8 cellular contexts compared by ENCODE assay signal in the genomic region with DNA sequence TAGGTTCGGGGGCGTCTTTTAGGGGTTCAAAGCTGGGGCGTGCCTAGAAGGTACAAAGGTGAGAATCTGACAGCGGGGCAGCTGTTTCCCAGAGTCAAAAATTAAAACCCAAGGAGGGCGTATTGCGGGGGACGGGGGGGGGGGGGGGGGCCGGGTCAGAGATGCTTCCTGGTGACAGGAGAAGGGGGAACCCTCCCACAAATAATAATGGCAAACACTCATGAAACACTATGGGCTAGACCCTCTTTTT. TPM values are rescaled to one million over a fixed set of nuclear protein-coding genes. Genes with fewer than 3 reads are reported as not detected.
DNase-seq lines count a peak whose midpoint lies in the region; ATAC-seq and TF ChIP-seq lines count a peak whose summit lies in the region.

No MANE protein-coding gene starts in this region.

- ATAC-seq in effector memory CD8-positive, alpha-beta T cell (replicated peaks) = no peak
- no peak for ATAC-seq in HG02840 (IDR thresholded peaks at IDR 0.05; ENCODE audit: low FRiP score, unreplicated experiment)

- TF ChIP-seq POLR2A in NB4 (IDR thresholded peaks at IDR 0.05; ENCODE audit: extremely low read depth, insufficient read length) = no peak

- no peaks in the 10 kb centered on the region for H3K36me3 ChIP-seq in BLaER1
- H3K36me3 ChIP-seq in neural cell (ENCODE audit: insufficient read depth, low read length) = no peaks in the 10 kb centered on the region

- H3K27ac Mint-ChIP-seq in effector memory CD8-positive, alpha-beta T cell = peak overlapping the region; percentile 94 to 98

- H3K4me3 ChIP-seq in BLaER1 (peak overlapping the region; percentile 89), NB4 (ENCODE audit: low read depth, low read length) (peak overlapping the region; percentile 64), neural cell (ENCODE audit: low read length) (peak overlapping the region; percentile 86)

- H3K9ac ChIP-seq in BLaER1 (peak overlapping the region; percentile 85), neural cell (ENCODE audit: low read length) (peak overlapping the region; percentile 85)

- peaks cover 24% of the 10 kb centered on the region for H3K79me2 ChIP-seq in neural cell (replicated peaks; ENCODE audit: insufficient read depth, low read length)

- peak overlapping the region; percentile 87 to 93 for H3K4me3 Mint-ChIP-seq in effector memory CD8-positive, alpha-beta T cell

- H2AFZ ChIP-seq in neural cell (ENCODE audit: low read depth, low read length) = peak overlapping the region; percentile 95

- peaks cover 20% of the 10 kb centered on the region for H3K36me3 Mint-ChIP-seq in effector memory CD8-positive, alpha-beta T cell (ENCODE audit: insufficient read depth)

- H3K4me1 ChIP-seq in BLaER1 = peaks cover 67% of the 10 kb centered on the region

- no peak for TF ChIP-seq RAD21 in neural cell (conservative IDR thresholded peaks at IDR 0.05)

- H3K27me3 Mint-ChIP-seq in effector memory CD8-positive, alpha-beta T cell = no peaks in the 10 kb centered on the region

- H4K20me1 ChIP-seq in BLaER1 = peaks cover 41% of the 10 kb centered on the region
- no peaks in the 10 kb centered on the region for H4K20me1 ChIP-seq in neural cell (ENCODE audit: insufficient read depth)

- peaks cover 39 to 48% of the 10 kb centered on the region in 2 donors for H3K4me1 Mint-ChIP-seq in effector memory CD8-positive, alpha-beta T cell (ENCODE audit: low read depth in 2 of 2)

- H3K27me3 ChIP-seq in BLaER1 (no peaks in the 10 kb centered on the region), neural cell (ENCODE audit: insufficient read depth, low read depth, low read length) (no peaks in the 10 kb centered on the region)

- no peak for DNase-seq in NB4 (ENCODE audit: low read depth)
- DNase-seq in effector memory CD8-positive, alpha-beta T cell = no peak
- DNase-seq in NCI-H82 treated with DMSO at 0.1 percent for 48 hours (lab: John Stamatoyannopoulos, UW; ENCODE audit: unreplicated experiment) = no peak
- no peak for DNase-seq in SKM-1 (lab: John Stamatoyannopoulos, UW; ENCODE audit: unreplicated experiment)
- no peak for DNase-seq in iPS-NIHi7 (ENCODE audit: extremely low spot score)

- no peaks in the 10 kb centered on the region for H3K9me3 Mint-ChIP-seq in effector memory CD8-positive, alpha-beta T cell

- TF ChIP-seq EP300 in neural cell (conservative IDR thresholded peaks at IDR 0.05; ENCODE audit: poor library complexity, severe bottlenecking) = no peak

- TF ChIP-seq CTCF in NB4 (IDR thresholded peaks at IDR 0.05; ENCODE audit: low read depth, low read length) (no peak), neural cell (IDR thresholded peaks at IDR 0.05; ENCODE audit: poor library complexity, severe bottlenecking) (no peak)

- H3K9me3 ChIP-seq in BLaER1 (no peaks in the 10 kb centered on the region), neural cell (ENCODE audit: low read length) (no peaks in the 10 kb centered on the region)

- H3K4me2 ChIP-seq in BLaER1 (peak overlapping the region; percentile 99), neural cell (ENCODE audit: low read length) (peak overlapping the region; percentile 73)

- H3F3A ChIP-seq in neural cell (ENCODE audit: insufficient read depth, low read length, poor library complexity, severe bottlenecking) = no peaks in the 10 kb centered on the region

- H3K27ac ChIP-seq in BLaER1 (peak overlapping the region; percentile 89; the same call in 1 of the 2 replicates), neural cell (ENCODE audit: low read length) (no peak overlapping the region)

- H3K9me2 ChIP-seq in neural cell (ENCODE audit: insufficient read depth, low read length) = no peaks in the 10 kb centered on the region

TF ChIP-seq in neural cell, 6 proteins besides CTCF, POLR2A, EP300 and RAD21:
- no peak for TF ChIP-seq POLR2AphosphoS5 (IDR thresholded peaks at IDR 0.05)
- no peak for TF ChIP-seq MXI1 (conservative IDR thresholded peaks at IDR 0.05; ENCODE audit: poor library complexity, severe bottlenecking)
- no peak for TF ChIP-seq SMC3 (conservative IDR thresholded peaks at IDR 0.05; ENCODE audit: poor library complexity)
- TF ChIP-seq, protein P1, sequence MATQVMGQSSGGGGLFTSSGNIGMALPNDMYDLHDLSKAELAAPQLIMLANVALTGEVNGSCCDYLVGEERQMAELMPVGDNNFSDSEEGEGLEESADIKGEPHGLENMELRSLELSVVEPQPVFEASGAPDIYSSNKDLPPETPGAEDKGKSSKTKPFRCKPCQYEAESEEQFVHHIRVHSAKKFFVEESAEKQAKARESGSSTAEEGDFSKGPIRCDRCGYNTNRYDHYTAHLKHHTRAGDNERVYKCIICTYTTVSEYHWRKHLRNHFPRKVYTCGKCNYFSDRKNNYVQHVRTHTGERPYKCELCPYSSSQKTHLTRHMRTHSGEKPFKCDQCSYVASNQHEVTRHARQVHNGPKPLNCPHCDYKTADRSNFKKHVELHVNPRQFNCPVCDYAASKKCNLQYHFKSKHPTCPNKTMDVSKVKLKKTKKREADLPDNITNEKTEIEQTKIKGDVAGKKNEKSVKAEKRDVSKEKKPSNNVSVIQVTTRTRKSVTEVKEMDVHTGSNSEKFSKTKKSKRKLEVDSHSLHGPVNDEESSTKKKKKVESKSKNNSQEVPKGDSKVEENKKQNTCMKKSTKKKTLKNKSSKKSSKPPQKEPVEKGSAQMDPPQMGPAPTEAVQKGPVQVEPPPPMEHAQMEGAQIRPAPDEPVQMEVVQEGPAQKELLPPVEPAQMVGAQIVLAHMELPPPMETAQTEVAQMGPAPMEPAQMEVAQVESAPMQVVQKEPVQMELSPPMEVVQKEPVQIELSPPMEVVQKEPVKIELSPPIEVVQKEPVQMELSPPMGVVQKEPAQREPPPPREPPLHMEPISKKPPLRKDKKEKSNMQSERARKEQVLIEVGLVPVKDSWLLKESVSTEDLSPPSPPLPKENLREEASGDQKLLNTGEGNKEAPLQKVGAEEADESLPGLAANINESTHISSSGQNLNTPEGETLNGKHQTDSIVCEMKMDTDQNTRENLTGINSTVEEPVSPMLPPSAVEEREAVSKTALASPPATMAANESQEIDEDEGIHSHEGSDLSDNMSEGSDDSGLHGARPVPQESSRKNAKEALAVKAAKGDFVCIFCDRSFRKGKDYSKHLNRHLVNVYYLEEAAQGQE (IDR thresholded peaks at IDR 0.05; ENCODE audit: borderline replicate concordance) = no peak
- TF ChIP-seq TAF1 (IDR thresholded peaks at IDR 0.05; ENCODE audit: low read depth) = no peak
- no peak for TF ChIP-seq EZH2 (IDR thresholded peaks at IDR 0.05; ENCODE audit: borderline replicate concordance, insufficient read depth, low read length, poor library complexity, severe bottlenecking)

RNA-seq across cellular contexts. Expression of a gene that starts 0.7 kb away (rescaled TPM):
- 5.4 and 7.2 TPM in 2 replicates for polyA plus RNA-seq in neural cell
- polyA minus RNA-seq in neural cell = 5.6 and 7.8 TPM in 2 replicates

RNA-seq across cellular contexts. Expression of a gene that starts 42.1 kb away (rescaled TPM):
- not detected in 2 replicates for polyA plus RNA-seq in neural cell
- not detected in 2 replicates for polyA minus RNA-seq in neural cell
